17 cellular contexts compared by ENCODE assay signal in the genomic region with DNA sequence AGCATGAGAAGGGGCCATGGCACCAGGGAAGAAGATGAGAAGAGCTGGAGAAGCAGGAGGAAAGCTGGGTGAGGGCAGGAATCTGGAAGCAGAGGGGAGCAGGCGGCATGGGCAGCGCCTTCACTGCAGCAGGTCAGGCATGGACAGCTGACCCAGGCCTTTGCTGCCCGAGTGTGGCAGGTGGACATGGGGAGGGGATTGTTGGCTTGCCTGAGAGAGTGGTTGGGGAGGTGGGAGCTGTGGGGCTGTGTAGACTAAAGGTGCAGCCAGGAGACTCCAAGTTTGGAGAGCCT. TPM values are rescaled to one million over a fixed set of nuclear protein-coding genes. Genes with fewer than 3 reads are reported as not detected.
"Had no signal": no experiment of that assay in that cellular context is flagged by ENCODE, and none has a peak within 500 bp of the region (broad histone marks: within the 10 kb centered on the region; RNA-seq: fewer than 3 reads in every experiment).

No MANE protein-coding gene starts in this region.

- H3K9me3 Mint-ChIP-seq: neural crest cell had no signal

- DNase-seq: heart left ventricle; hippocampal formation; kidney glomerular epithelial cell; mammary epithelial cell; mucosa of descending colon; naive thymus-derived CD8-positive, alpha-beta T cell; pancreas; right cardiac atrium; small intestine; stimulated activated CD4-positive, alpha-beta T cell treated with anti-CD3 and anti-CD28 coated beads, Interleukin-2, amount 100 ng/mL, for 48 hours; stimulated activated naive CD4-positive, alpha-beta T cell treated with Interleukin-2 at 50 U/mL for 16 hours; trophoblast cell; uterus had no signal

- H3K27me3 ChIP-seq: pancreas, uterus had no signal

- H3K4me3 Mint-ChIP-seq: naive thymus-derived CD8-positive, alpha-beta T cell; neural crest cell had no signal

- H3K4me1 ChIP-seq: pancreas, uterus had no signal

- H3K9me3 ChIP-seq: heart left ventricle, mucosa of descending colon, pancreas, uterus had no signal

- H3K27ac ChIP-seq: heart left ventricle, pancreas, uterus had no signal

- H3K36me3 ChIP-seq: heart left ventricle, pancreas, uterus had no signal

- H3K4me3 ChIP-seq: heart left ventricle, mucosa of descending colon, pancreas, uterus had no signal

- H3K27ac Mint-ChIP-seq: naive thymus-derived CD8-positive, alpha-beta T cell; progenitor cell of endocrine pancreas had no signal

RNA-seq across cellular contexts. Expression of gene SLC25A48, which starts 2.3 kb away (rescaled TPM):
- total RNA-seq: glomerular endothelial cell; mesenteric fat pad; naive thymus-derived CD8-positive, alpha-beta T cell; neural crest cell; right cardiac atrium had no signal
- polyA plus RNA-seq: naive thymus-derived CD8-positive, alpha-beta T cell had no signal
